ENCODE assay signal across 18 cellular contexts in the genomic region with DNA sequence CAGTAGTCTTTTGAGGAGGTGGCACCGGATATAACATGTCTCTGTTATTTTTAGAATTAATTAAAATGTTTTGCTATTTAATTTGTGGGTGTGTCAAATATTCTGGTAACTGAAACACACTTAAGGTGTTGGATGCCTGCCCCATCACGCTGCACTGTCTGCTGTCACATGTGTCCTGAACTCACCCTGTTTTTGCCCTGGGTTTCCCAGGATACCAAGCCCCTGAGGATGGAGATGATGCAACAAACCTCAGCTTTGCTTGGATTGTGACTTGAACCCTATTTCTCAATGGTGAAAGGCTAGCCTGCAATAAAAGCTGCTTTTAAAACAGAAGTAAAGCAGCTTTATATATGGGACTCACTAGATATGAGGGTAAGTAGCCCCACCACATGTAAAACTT. TPM values are rescaled to one million over a fixed set of nuclear protein-coding genes. Genes with fewer than 3 reads are reported as not detected.
DNase-seq lines count a peak whose midpoint lies in the region; FAIRE-seq and TF ChIP-seq lines count a peak whose summit lies in the region.
"Had no signal": no experiment of that assay in that cellular context is flagged by ENCODE, and none has a peak within 500 bp of the region (broad histone marks: within the 10 kb centered on the region; RNA-seq: fewer than 3 reads in every experiment).

No MANE protein-coding gene starts in this region.

- H3K4me1 ChIP-seq in astrocyte (ENCODE audit: insufficient read depth, low read length) = peaks cover 15% of the 10 kb centered on the region
- peaks cover 57% of the 10 kb centered on the region for H3K4me1 ChIP-seq in suprapubic skin
- H3K4me1 ChIP-seq in uterus = no peaks in the 10 kb centered on the region
- H3K4me1 ChIP-seq in Peyer's patch = no peaks in the 10 kb centered on the region

- H3K36me3 Mint-ChIP-seq in HFFc6 (ENCODE audit: low read depth) = peaks cover 26% of the 10 kb centered on the region
- H3K36me3 Mint-ChIP-seq in astrocyte (ENCODE audit: low read depth, unreplicated experiment) = peaks cover 16% of the 10 kb centered on the region
- H3K36me3 Mint-ChIP-seq in glutamatergic neuron (ENCODE audit: unreplicated experiment) = no peaks in the 10 kb centered on the region

- no peak overlapping the region for H3K4me3 ChIP-seq in astrocyte (ENCODE audit: insufficient read depth, low read depth, low read length)
- no peak overlapping the region for H3K4me3 ChIP-seq in suprapubic skin
- no peak overlapping the region for H3K4me3 ChIP-seq in brain microvascular endothelial cell (ENCODE audit: low read depth, low read length)
- no peak overlapping the region for H3K4me3 ChIP-seq in uterus
- no peak overlapping the region for H3K4me3 ChIP-seq in Peyer's patch
- H3K4me3 ChIP-seq: MG63, skin epidermis, thoracic aorta had no signal

- 33% methylated on average over 2 of the region's 2 CpGs for WGBS in suprapubic skin

- no peak overlapping the region for H3K27ac ChIP-seq in astrocyte (ENCODE audit: low read depth, low read length)
- H3K27ac ChIP-seq in suprapubic skin = peak overlapping the region; percentile 65
- H3K27ac ChIP-seq in brain microvascular endothelial cell = no peak overlapping the region
- no peak overlapping the region for H3K27ac ChIP-seq in uterus
- H3K27ac ChIP-seq in Peyer's patch = no peak overlapping the region
- H3K27ac ChIP-seq: thoracic aorta had no signal

- H3K27ac Mint-ChIP-seq in HFFc6 (peak overlapping the region; percentile 69), astrocyte (ENCODE audit: unreplicated experiment) (peak overlapping the region; percentile 18), glutamatergic neuron (ENCODE audit: unreplicated experiment) (no peak overlapping the region)
- H3K27ac Mint-ChIP-seq: activated naive CD4-positive, alpha-beta T cell treated with anti-CD3 and anti-CD28 coated beads, Interleukin-2, amount 50 U/mL, for 24 hours; natural killer cell treated with Interleukin-12 subunit alpha and Interleukin-12 subunit beta and Interleukin-15 and Interleukin-18, amount 100 ng/mL, for 72 hours had no signal

- H4K20me1 ChIP-seq in astrocyte (ENCODE audit: insufficient read depth, low read length) = no peaks in the 10 kb centered on the region

- no peak for FAIRE-seq in astrocyte (lab: Jason Lieb, UNC)
- FAIRE-seq: colon, TTC549 had no signal

- peaks cover 30% of the 10 kb centered on the region for H3K36me3 ChIP-seq in astrocyte (ENCODE audit: insufficient read depth, low read length)
- peaks cover 17% of the 10 kb centered on the region for H3K36me3 ChIP-seq in suprapubic skin
- peaks cover 21% of the 10 kb centered on the region for H3K36me3 ChIP-seq in brain microvascular endothelial cell (replicated peaks)
- H3K36me3 ChIP-seq in uterus = no peaks in the 10 kb centered on the region
- peaks cover 0 to 68% (median 0%) of the 10 kb centered on the region in 3 donors for H3K36me3 ChIP-seq in Peyer's patch

- H3K4me3 Mint-ChIP-seq in HFFc6 = no peak overlapping the region
- H3K4me3 Mint-ChIP-seq in astrocyte (ENCODE audit: unreplicated experiment) = no peak overlapping the region
- H3K4me3 Mint-ChIP-seq in glutamatergic neuron (ENCODE audit: unreplicated experiment) = peak overlapping the region; percentile 32
- H3K4me3 Mint-ChIP-seq: activated naive CD4-positive, alpha-beta T cell treated with anti-CD3 and anti-CD28 coated beads, Interleukin-2, amount 50 U/mL, for 24 hours; natural killer cell treated with Interleukin-12 subunit alpha and Interleukin-12 subunit beta and Interleukin-15 and Interleukin-18, amount 100 ng/mL, for 72 hours had no signal

- TF ChIP-seq EP300 in suprapubic skin (IDR thresholded peaks at IDR 0.05) = no peak

- H3K4me1 Mint-ChIP-seq in HFFc6 (ENCODE audit: low read depth) = peaks cover 37% of the 10 kb centered on the region
- H3K4me1 Mint-ChIP-seq in astrocyte (ENCODE audit: low read depth, unreplicated experiment) = peaks cover 25% of the 10 kb centered on the region
- H3K4me1 Mint-ChIP-seq in glutamatergic neuron (ENCODE audit: low read depth, unreplicated experiment) = peaks cover 35% of the 10 kb centered on the region
- H3K4me1 Mint-ChIP-seq: activated naive CD4-positive, alpha-beta T cell treated with anti-CD3 and anti-CD28 coated beads, Interleukin-2, amount 50 U/mL, for 24 hours had no signal

- H3K9me3 ChIP-seq in astrocyte (ENCODE audit: insufficient read depth, low read depth, low read length) (no peaks in the 10 kb centered on the region), suprapubic skin (no peaks in the 10 kb centered on the region), uterus (no peaks in the 10 kb centered on the region), Peyer's patch (no peaks in the 10 kb centered on the region)
- H3K9me3 ChIP-seq: Caco-2, MG63, thoracic aorta had no signal

- H3K27me3 Mint-ChIP-seq in HFFc6 (ENCODE audit: insufficient read depth) (no peaks in the 10 kb centered on the region; the same call in 1 of the 2 replicates), astrocyte (ENCODE audit: low read depth, unreplicated experiment) (no peaks in the 10 kb centered on the region), glutamatergic neuron (ENCODE audit: unreplicated experiment) (peaks cover 3% of the 10 kb centered on the region)
- H3K27me3 Mint-ChIP-seq: activated naive CD4-positive, alpha-beta T cell treated with anti-CD3 and anti-CD28 coated beads, Interleukin-2, amount 50 U/mL, for 24 hours; natural killer cell treated with Interleukin-12 subunit alpha and Interleukin-12 subunit beta and Interleukin-15 and Interleukin-18, amount 100 ng/mL, for 72 hours had no signal

- TF ChIP-seq POLR2A in suprapubic skin (IDR thresholded peaks at IDR 0.05) (no peak), uterus (IDR thresholded peaks at IDR 0.05) (no peak), Peyer's patch (IDR thresholded peaks at IDR 0.05) (no peak)

- H3K79me2 ChIP-seq in astrocyte (ENCODE audit: insufficient read depth, low read length) = no peaks in the 10 kb centered on the region

- in situ Hi-C loops in brain microvascular endothelial cell (cut with HindIII; ENCODE audit: low pct_ligation_motif_present, low sequenced_read_pairs) = no loop called here

- DNase-seq in HFFc6 (peak; percentile 48), astrocyte (ENCODE audit: low read depth) (no peak), glutamatergic neuron (no peak), suprapubic skin (ENCODE audit: low spot score in 2 of 2) (peak in 1 of 2 donors; percentile 75), brain microvascular endothelial cell (no peak), uterus (no peak), Peyer's patch (no peak)
- DNase-seq: Caco-2, kidney glomerular epithelial cell, MG63, NCI-H446 treated with DMSO at 0.1 percent for 48 hours, RPMI8226 had no signal

- intact Hi-C loops in uterus (cut with DNase I; ENCODE audit: low total_unique reads) = no loop called here

- H2AFZ ChIP-seq in astrocyte (ENCODE audit: low read depth, low read length) = no peak overlapping the region

- no peaks in the 10 kb centered on the region for H3K27me3 ChIP-seq in astrocyte (ENCODE audit: insufficient read depth, low read length)
- no peaks in the 10 kb centered on the region for H3K27me3 ChIP-seq in suprapubic skin
- H3K27me3 ChIP-seq in brain microvascular endothelial cell (replicated peaks) = no peaks in the 10 kb centered on the region
- no peaks in the 10 kb centered on the region for H3K27me3 ChIP-seq in uterus
- no peaks in the 10 kb centered on the region for H3K27me3 ChIP-seq in Peyer's patch
- H3K27me3 ChIP-seq: MG63 had no signal

- TF ChIP-seq CTCF in HFFc6 (IDR thresholded peaks at IDR 0.05) (no peak), astrocyte (IDR thresholded peaks at IDR 0.05; ENCODE audit: insufficient read depth, low read depth, low read length) (no peak), glutamatergic neuron (IDR thresholded peaks at IDR 0.05; ENCODE audit: partially characterized antibody, unreplicated experiment) (no peak), suprapubic skin (IDR thresholded peaks at IDR 0.05) (no peak), brain microvascular endothelial cell (IDR thresholded peaks at IDR 0.05; ENCODE audit: low read depth, low read length, missing control alignments) (no peak), uterus (IDR thresholded peaks at IDR 0.05) (no peak), Peyer's patch (IDR thresholded peaks at IDR 0.05) (no peak)

- H3K9ac ChIP-seq in astrocyte (ENCODE audit: low read length) = no peak overlapping the region

- no peak overlapping the region for H3K4me2 ChIP-seq in astrocyte (ENCODE audit: low read length)

- no peaks in the 10 kb centered on the region for H3K9me3 Mint-ChIP-seq in HFFc6
- H3K9me3 Mint-ChIP-seq in astrocyte (ENCODE audit: unreplicated experiment) = no peaks in the 10 kb centered on the region
- H3K9me3 Mint-ChIP-seq in glutamatergic neuron (ENCODE audit: unreplicated experiment) = peaks cover 2% of the 10 kb centered on the region
- H3K9me3 Mint-ChIP-seq: activated naive CD4-positive, alpha-beta T cell treated with anti-CD3 and anti-CD28 coated beads, Interleukin-2, amount 50 U/mL, for 24 hours; natural killer cell treated with Interleukin-12 subunit alpha and Interleukin-12 subunit beta and Interleukin-15 and Interleukin-18, amount 100 ng/mL, for 72 hours had no signal

RNA-seq across cellular contexts. Expression of gene DUSP14, which starts 11.5 kb away (rescaled TPM):
- total RNA-seq in HFFc6 (2021; fragmentation: NEBNext Ultra II Directional; extraction: Animal tissue kit (Norgen Biotek cat#: 25700)) = 100 to 1,000 TPM in 2 of 6 experiments, 10 to 100 TPM in 4; 80.7 to 114 (median 97.4) TPM
- total RNA-seq in astrocyte = 64.3 and 69.1 TPM in 2 replicates
- 10.0 TPM for total RNA-seq in glutamatergic neuron (ENCODE audit: unreplicated experiment)
- total RNA-seq in suprapubic skin = 100 to 1,000 TPM in 1 of 4 donors, 10 to 100 TPM in 3; 31.4 to 107 (median 68.5) TPM
- 10 to 100 TPM; 10.4 to 70.0 (median 32.6) TPM for total RNA-seq in uterus
- 1 to 10 TPM; 2.2 to 2.7 (median 2.6) TPM for total RNA-seq in Peyer's patch
